In the genomic region with DNA sequence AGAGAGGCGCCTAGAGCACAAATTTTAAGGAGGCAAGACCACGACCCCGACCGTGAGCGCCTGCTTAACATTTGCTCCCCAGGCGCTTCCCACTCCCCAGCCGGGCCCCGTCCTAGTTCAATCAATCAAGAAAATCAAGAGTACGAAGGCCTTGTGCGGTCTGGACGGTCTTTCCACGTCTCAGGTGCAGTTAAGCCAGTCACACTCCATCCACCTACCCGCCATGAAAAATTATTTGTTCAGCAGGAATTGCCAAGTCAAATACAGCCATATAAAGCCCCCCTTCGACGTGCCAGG, we compare ENCODE assay signal across 8 cellular contexts. TPM values are rescaled to one million over a fixed set of nuclear protein-coding genes. Genes with fewer than 3 reads are reported as not detected.
A peak's percentile ranks its signal among the peaks of the same experiment; 100 is the strongest.
DNase-seq lines count a peak whose midpoint lies in the region; ATAC-seq lines count a peak whose summit lies in the region.

No MANE protein-coding gene starts in this region.

- no peaks in the 10 kb centered on the region for H3K9me3 Mint-ChIP-seq in activated CD4-positive, alpha-beta memory T cell treated with anti-CD3 and anti-CD28 coated beads, Interleukin-2, amount 10 ng/mL, durations not matched to agents 7 days and 5 days

- H3K36me3 ChIP-seq in skeletal muscle satellite cell (ENCODE audit: insufficient read depth, low read length): no peaks in the 10 kb centered on the region

- peak overlapping the region; percentile 91 for H3K4me3 ChIP-seq in skeletal muscle satellite cell (ENCODE audit: low read length)

- peak overlapping the region; percentile 95 for H3K27ac Mint-ChIP-seq in activated CD4-positive, alpha-beta memory T cell treated with anti-CD3 and anti-CD28 coated beads, Interleukin-2, amount 10 ng/mL, durations not matched to agents 7 days and 5 days

- no peaks in the 10 kb centered on the region for H3K27me3 ChIP-seq in skeletal muscle satellite cell (ENCODE audit: control insufficient read depth, insufficient read depth, low read length)

- H3K9ac ChIP-seq in skeletal muscle satellite cell (ENCODE audit: low read depth, low read length): peak overlapping the region; percentile 98

- H3K4me1 ChIP-seq in skeletal muscle satellite cell (ENCODE audit: control insufficient read depth, insufficient read depth, low read length): no peaks in the 10 kb centered on the region

- H3K27me3 Mint-ChIP-seq in activated CD4-positive, alpha-beta memory T cell treated with anti-CD3 and anti-CD28 coated beads, Interleukin-2, amount 10 ng/mL, durations not matched to agents 7 days and 5 days: no peaks in the 10 kb centered on the region

- POLR2A ChIA-PET in activated CD4-positive, alpha-beta memory T cell treated with anti-CD3 and anti-CD28 coated beads, Interleukin-2, amount 10 ng/mL, durations not matched to agents 7 days and 5 days (lab: Charles Lee): interaction anchor here (0.7 to 14.5 kb wide), 16 partner anchors 8 to 714 kb away, joined by 3 to 291 read pairs (median 10); partner anchors contain the start of genes DMAC2L, DNAAF2, KLHDC2 and L2HGDH

- no peaks in the 10 kb centered on the region for H3K9me3 ChIP-seq in skeletal muscle satellite cell (replicated peaks; ENCODE audit: low read length)

- DNase-seq in stimulated activated CD4-positive, alpha-beta T cell treated with anti-CD3 and anti-CD28 coated beads, Interleukin-15, amount 100 ng/mL, for 24 hours: peak; percentile 44
- DNase-seq in stimulated activated CD4-positive, alpha-beta T cell treated with anti-CD3 and anti-CD28 coated beads, Interleukin-12 subunit alpha, Interleukin-12 subunit beta, amount 100 ng/mL, for 4 hours: no peak
- DNase-seq in activated CD4-positive, alpha-beta memory T cell treated with anti-CD3 and anti-CD28 coated beads, Interleukin-2, amount 10 ng/mL, durations not matched to agents 7 days and 5 days: no peak
- DNase-seq in left ventricle myocardium superior (no peak), hepatic stellate cell (ENCODE audit: low spot score) (no peak), OCI-M2 (lab: John Stamatoyannopoulos, UW; ENCODE audit: unreplicated experiment) (no peak)

- intact Hi-C loops in left ventricle myocardium superior (cut with micrococcal nuclease): no loop called here

- H3K4me3 Mint-ChIP-seq in activated CD4-positive, alpha-beta memory T cell treated with anti-CD3 and anti-CD28 coated beads, Interleukin-2, amount 10 ng/mL, durations not matched to agents 7 days and 5 days: peak overlapping the region; percentile 95

- CTCF ChIA-PET in activated CD4-positive, alpha-beta memory T cell treated with anti-CD3 and anti-CD28 coated beads, Interleukin-2, amount 10 ng/mL, durations not matched to agents 7 days and 5 days (lab: Charles Lee): interaction anchor here (1.7 to 3.6 kb wide), 4 partner anchors 11 to 34 kb away, joined by 3 to 39 read pairs (median 18); partner anchors contain the start of genes MGAT2, RPL36AL and RPS29

- peaks cover 46% of the 10 kb centered on the region for H3K4me1 Mint-ChIP-seq in activated CD4-positive, alpha-beta memory T cell treated with anti-CD3 and anti-CD28 coated beads, Interleukin-2, amount 10 ng/mL, durations not matched to agents 7 days and 5 days

- peak; percentile 26 for ATAC-seq in left ventricle myocardium superior
- ATAC-seq in GM21528 (IDR thresholded peaks at IDR 0.05; ENCODE audit: low FRiP score, unreplicated experiment): no peak

- H3K4me2 ChIP-seq in skeletal muscle satellite cell (ENCODE audit: low read length): peak overlapping the region; percentile 87

- peaks cover 34% of the 10 kb centered on the region for H3K36me3 Mint-ChIP-seq in activated CD4-positive, alpha-beta memory T cell treated with anti-CD3 and anti-CD28 coated beads, Interleukin-2, amount 10 ng/mL, durations not matched to agents 7 days and 5 days (ENCODE audit: low read depth)

RNA-seq across cellular contexts. Expression of gene LRR1, which starts 0.6 kb away (rescaled TPM):
- total RNA-seq in activated CD4-positive, alpha-beta memory T cell treated with anti-CD3 and anti-CD28 coated beads, Interleukin-2, amount 10 ng/mL, durations not matched to agents 7 days and 5 days: 10 to 100 TPM; 48.7 to 53.2 TPM
- 5.8 TPM for total RNA-seq in left ventricle myocardium superior
- total RNA-seq in skeletal muscle satellite cell (2012; rRNA removed): 23.3 and 28.2 TPM in 2 replicates

RNA-seq across cellular contexts. Expression of gene RPS29, which starts 11.9 kb away (rescaled TPM):
- total RNA-seq in activated CD4-positive, alpha-beta memory T cell treated with anti-CD3 and anti-CD28 coated beads, Interleukin-2, amount 10 ng/mL, durations not matched to agents 7 days and 5 days: 1,000 to 10,000 TPM; 1,659 to 1,700 TPM
- 791 TPM for total RNA-seq in left ventricle myocardium superior
- 3,192 and 4,996 TPM in 2 replicates for total RNA-seq in skeletal muscle satellite cell (2012; rRNA removed)

RNA-seq across cellular contexts. Expression of gene RPL36AL, which starts 22.3 kb away (rescaled TPM):
- 100 to 1,000 TPM; 320 to 330 TPM for total RNA-seq in activated CD4-positive, alpha-beta memory T cell treated with anti-CD3 and anti-CD28 coated beads, Interleukin-2, amount 10 ng/mL, durations not matched to agents 7 days and 5 days
- total RNA-seq in left ventricle myocardium superior: 149 TPM
- 169 and 188 TPM in 2 replicates for total RNA-seq in skeletal muscle satellite cell (2012; rRNA removed)

RNA-seq across cellular contexts. Expression of gene MGAT2, which starts 22.5 kb away (rescaled TPM):
- total RNA-seq in activated CD4-positive, alpha-beta memory T cell treated with anti-CD3 and anti-CD28 coated beads, Interleukin-2, amount 10 ng/mL, durations not matched to agents 7 days and 5 days: 10 to 100 TPM; 82.7 to 86.5 TPM
- 9.6 TPM for total RNA-seq in left ventricle myocardium superior
- 76.9 and 77.3 TPM in 2 replicates for total RNA-seq in skeletal muscle satellite cell (2012; rRNA removed)

RNA-seq across cellular contexts. Expression of gene DNAAF2, which starts 36.9 kb away (rescaled TPM):
- 1 to 10 TPM; 7.4 to 7.5 TPM for total RNA-seq in activated CD4-positive, alpha-beta memory T cell treated with anti-CD3 and anti-CD28 coated beads, Interleukin-2, amount 10 ng/mL, durations not matched to agents 7 days and 5 days
- total RNA-seq in left ventricle myocardium superior: 6.8 TPM
- 12.7 and 13.2 TPM in 2 replicates for total RNA-seq in skeletal muscle satellite cell (2012; rRNA removed)
